ENCODE assay signal across 1 cellular context in the genomic region with DNA sequence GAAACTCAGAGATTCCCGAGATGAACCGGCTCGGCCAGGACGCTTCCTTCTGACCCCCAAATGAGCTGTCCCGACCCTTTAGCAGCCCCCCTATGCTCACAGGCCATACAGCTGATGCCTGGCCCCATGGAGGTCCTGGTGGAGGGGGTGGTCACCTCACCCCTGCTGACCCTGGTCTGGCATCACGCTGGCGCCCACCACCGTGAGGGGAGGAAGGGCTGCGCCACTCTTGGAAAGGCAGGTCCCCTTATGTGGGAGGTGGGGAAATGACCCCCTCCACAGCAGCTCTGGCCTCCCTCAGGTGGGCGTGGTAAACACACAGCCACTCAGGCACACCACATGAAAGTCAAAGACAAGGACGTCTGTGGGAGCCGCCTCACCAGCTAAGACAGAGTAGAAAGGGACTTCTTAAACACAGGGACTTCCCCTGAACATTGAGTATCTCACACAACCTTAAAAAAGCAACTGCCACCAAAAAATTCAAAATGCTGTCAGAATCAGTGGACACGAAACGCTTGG.
TF ChIP-seq lines count a peak whose summit lies in the region.

No MANE protein-coding gene starts in this region.

TF ChIP-seq in GM12878, 131 proteins besides CTCF, POLR2A, EP300 and RAD21 (continued from another document):
- TF ChIP-seq SP1 (IDR thresholded peaks at IDR 0.05; ENCODE audit: low read depth, low read length) (no peak), BHLHE40 (IDR thresholded peaks at IDR 0.05; ENCODE audit: borderline replicate concordance in 1 of 2, low read depth in 2 of 2, low read length in 1 of 2) (peak; percentile 60 to 63; a peak in 3 of 4 replicates), RUNX3 (IDR thresholded peaks at IDR 0.05; ENCODE audit: low read length) (peak; percentile 90), GATAD2B (conservative IDR thresholded peaks at IDR 0.05; ENCODE audit: low read depth) (peak; percentile 72), STAT1 (conservative IDR thresholded peaks at IDR 0.05) (no peak), JUNB (IDR thresholded peaks at IDR 0.05) (no peak; the same call in 1 of the 2 replicates), CBFB (IDR thresholded peaks at IDR 0.05; ENCODE audit: low read depth) (peak; percentile 63; the same call in 1 of the 2 replicates), CREB1 (IDR thresholded peaks at IDR 0.05; ENCODE audit: low read depth) (peak; percentile 37; the same call in 1 of the 2 replicates), IKZF2 (IDR thresholded peaks at IDR 0.05) (peak; percentile 58 to 76; a peak in 3 of 4 replicates), FOXK2 (IDR thresholded peaks at IDR 0.05) (no peak), ZNF217 (IDR thresholded peaks at IDR 0.05) (no peak), PAX8 (IDR thresholded peaks at IDR 0.05) (no peak), SRF (IDR thresholded peaks at IDR 0.05; ENCODE audit: low read depth in 2 of 2, low read length in 2 of 2) (no peak), EGR1 (IDR thresholded peaks at IDR 0.05; ENCODE audit: borderline replicate concordance in 1 of 2, low read depth in 2 of 2, low read length in 2 of 2) (peak in 1 of 2 experiments; percentile 50; a peak in 1 of 3 replicates), WRNIP1 (IDR thresholded peaks at IDR 0.05; ENCODE audit: borderline replicate concordance, low read depth, low read length) (no peak), LARP7 (IDR thresholded peaks at IDR 0.05) (peak; percentile 51; the same call in 1 of the 2 replicates), RAD51 (IDR thresholded peaks at IDR 0.05) (no peak)
- TF ChIP-seq, protein P1, sequence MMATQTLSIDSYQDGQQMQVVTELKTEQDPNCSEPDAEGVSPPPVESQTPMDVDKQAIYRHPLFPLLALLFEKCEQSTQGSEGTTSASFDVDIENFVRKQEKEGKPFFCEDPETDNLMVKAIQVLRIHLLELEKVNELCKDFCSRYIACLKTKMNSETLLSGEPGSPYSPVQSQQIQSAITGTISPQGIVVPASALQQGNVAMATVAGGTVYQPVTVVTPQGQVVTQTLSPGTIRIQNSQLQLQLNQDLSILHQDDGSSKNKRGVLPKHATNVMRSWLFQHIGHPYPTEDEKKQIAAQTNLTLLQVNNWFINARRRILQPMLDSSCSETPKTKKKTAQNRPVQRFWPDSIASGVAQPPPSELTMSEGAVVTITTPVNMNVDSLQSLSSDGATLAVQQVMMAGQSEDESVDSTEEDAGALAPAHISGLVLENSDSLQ (IDR thresholded peaks at IDR 0.05), result peak; percentile 63
- TF ChIP-seq, protein P2, sequence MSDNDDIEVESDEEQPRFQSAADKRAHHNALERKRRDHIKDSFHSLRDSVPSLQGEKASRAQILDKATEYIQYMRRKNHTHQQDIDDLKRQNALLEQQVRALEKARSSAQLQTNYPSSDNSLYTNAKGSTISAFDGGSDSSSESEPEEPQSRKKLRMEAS (IDR thresholded peaks at IDR 0.05; ENCODE audit: low read depth, low read length), result 0 out of 2 replicates have a peak, but pooled peaks have one; percentile 12
- TF ChIP-seq, protein P3, sequence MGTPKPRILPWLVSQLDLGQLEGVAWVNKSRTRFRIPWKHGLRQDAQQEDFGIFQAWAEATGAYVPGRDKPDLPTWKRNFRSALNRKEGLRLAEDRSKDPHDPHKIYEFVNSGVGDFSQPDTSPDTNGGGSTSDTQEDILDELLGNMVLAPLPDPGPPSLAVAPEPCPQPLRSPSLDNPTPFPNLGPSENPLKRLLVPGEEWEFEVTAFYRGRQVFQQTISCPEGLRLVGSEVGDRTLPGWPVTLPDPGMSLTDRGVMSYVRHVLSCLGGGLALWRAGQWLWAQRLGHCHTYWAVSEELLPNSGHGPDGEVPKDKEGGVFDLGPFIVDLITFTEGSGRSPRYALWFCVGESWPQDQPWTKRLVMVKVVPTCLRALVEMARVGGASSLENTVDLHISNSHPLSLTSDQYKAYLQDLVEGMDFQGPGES (IDR thresholded peaks at IDR 0.05), result no peak
- TF ChIP-seq, protein P4, sequence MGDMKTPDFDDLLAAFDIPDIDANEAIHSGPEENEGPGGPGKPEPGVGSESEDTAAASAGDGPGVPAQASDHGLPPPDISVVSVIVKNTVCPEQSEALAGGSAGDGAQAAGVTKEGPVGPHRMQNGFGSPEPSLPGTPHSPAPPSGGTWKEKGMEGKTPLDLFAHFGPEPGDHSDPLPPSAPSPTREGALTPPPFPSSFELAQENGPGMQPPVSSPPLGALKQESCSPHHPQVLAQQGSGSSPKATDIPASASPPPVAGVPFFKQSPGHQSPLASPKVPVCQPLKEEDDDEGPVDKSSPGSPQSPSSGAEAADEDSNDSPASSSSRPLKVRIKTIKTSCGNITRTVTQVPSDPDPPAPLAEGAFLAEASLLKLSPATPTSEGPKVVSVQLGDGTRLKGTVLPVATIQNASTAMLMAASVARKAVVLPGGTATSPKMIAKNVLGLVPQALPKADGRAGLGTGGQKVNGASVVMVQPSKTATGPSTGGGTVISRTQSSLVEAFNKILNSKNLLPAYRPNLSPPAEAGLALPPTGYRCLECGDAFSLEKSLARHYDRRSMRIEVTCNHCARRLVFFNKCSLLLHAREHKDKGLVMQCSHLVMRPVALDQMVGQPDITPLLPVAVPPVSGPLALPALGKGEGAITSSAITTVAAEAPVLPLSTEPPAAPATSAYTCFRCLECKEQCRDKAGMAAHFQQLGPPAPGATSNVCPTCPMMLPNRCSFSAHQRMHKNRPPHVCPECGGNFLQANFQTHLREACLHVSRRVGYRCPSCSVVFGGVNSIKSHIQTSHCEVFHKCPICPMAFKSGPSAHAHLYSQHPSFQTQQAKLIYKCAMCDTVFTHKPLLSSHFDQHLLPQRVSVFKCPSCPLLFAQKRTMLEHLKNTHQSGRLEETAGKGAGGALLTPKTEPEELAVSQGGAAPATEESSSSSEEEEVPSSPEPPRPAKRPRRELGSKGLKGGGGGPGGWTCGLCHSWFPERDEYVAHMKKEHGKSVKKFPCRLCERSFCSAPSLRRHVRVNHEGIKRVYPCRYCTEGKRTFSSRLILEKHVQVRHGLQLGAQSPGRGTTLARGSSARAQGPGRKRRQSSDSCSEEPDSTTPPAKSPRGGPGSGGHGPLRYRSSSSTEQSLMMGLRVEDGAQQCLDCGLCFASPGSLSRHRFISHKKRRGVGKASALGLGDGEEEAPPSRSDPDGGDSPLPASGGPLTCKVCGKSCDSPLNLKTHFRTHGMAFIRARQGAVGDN (IDR thresholded peaks at IDR 0.05), result no peak
- TF ChIP-seq, protein P5, sequence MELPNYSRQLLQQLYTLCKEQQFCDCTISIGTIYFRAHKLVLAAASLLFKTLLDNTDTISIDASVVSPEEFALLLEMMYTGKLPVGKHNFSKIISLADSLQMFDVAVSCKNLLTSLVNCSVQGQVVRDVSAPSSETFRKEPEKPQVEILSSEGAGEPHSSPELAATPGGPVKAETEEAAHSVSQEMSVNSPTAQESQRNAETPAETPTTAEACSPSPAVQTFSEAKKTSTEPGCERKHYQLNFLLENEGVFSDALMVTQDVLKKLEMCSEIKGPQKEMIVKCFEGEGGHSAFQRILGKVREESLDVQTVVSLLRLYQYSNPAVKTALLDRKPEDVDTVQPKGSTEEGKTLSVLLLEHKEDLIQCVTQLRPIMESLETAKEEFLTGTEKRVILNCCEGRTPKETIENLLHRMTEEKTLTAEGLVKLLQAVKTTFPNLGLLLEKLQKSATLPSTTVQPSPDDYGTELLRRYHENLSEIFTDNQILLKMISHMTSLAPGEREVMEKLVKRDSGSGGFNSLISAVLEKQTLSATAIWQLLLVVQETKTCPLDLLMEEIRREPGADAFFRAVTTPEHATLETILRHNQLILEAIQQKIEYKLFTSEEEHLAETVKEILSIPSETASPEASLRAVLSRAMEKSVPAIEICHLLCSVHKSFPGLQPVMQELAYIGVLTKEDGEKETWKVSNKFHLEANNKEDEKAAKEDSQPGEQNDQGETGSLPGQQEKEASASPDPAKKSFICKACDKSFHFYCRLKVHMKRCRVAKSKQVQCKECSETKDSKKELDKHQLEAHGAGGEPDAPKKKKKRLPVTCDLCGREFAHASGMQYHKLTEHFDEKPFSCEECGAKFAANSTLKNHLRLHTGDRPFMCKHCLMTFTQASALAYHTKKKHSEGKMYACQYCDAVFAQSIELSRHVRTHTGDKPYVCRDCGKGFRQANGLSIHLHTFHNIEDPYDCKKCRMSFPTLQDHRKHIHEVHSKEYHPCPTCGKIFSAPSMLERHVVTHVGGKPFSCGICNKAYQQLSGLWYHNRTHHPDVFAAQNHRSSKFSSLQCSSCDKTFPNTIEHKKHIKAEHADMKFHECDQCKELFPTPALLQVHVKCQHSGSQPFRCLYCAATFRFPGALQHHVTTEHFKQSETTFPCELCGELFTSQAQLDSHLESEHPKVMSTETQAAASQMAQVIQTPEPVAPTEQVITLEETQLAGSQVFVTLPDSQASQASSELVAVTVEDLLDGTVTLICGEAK (IDR thresholded peaks at IDR 0.05; ENCODE audit: borderline replicate concordance), result no peak
